In the genomic region with DNA sequence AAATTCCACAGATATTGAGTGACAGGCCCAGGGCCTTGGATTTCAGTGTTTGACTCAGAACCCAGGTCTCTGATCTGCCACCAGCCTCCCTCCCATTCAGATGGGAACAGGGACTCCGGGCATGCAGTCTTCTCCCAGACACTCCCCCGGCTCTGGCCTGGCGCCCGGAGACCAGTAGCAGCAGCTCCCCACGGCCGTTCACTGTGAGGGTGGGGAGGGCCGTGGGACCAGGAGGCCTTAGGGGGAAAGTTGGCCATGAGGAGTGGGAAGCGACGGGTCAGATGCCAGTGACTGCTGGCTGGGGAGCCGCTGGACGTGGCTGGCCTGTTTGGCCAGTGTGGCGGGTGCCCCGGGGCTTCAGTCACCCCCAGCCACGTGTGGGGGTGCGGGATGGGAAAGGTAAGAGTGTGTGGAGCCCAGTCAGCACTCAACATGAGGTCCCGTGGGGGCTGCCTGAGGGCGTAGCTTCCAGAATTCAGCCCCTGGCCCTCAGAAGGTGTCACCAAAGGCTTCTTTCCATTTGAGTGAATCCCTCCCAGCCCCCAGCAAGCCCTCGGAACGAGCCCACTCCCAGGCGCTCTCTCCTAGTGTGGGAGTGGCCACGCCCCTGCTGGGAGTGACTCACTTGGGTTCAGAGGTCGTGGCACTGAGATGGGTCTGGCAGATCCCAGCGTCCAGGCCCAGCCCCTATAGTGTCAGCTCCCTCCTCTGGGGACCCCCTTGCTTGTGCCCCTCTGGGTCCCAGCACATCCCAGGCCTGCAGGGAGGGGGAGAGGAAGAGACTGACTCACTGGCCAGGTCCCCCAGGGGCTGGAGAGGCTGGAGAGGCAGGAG, we compare ENCODE assay signal across 8 cellular contexts.
DNase-seq lines count a peak whose midpoint lies in the region; ATAC-seq and TF ChIP-seq lines count a peak whose summit lies in the region.

No MANE protein-coding gene starts in this region.

- no peak for TF ChIP-seq CTCF in activated CD8-positive, alpha-beta T cell treated with anti-CD3 and anti-CD28 coated beads for 36 hours (IDR thresholded peaks at IDR 0.05)
- TF ChIP-seq CTCF in epithelial cell of proximal tubule (conservative IDR thresholded peaks at IDR 0.05; ENCODE audit: low read depth, low read length) = no peak
- TF ChIP-seq CTCF in suprapubic skin (IDR thresholded peaks at IDR 0.05) = no peak

- POLR2A ChIA-PET in activated CD8-positive, alpha-beta T cell treated with anti-CD3 and anti-CD28 coated beads for 36 hours (lab: Charles Lee) = interaction anchor here (0.8 to 16.3 kb wide), 15 partner anchors 10 to 715 kb away, joined by 3 to 410 read pairs (median 4); a partner anchor contains a TSS

- intact Hi-C loops in Right ventricle myocardium inferior (cut with DNase I) (loop anchor here (2.0 kb wide), 1 partner anchor 23 kb away; no protein-coding TSS in a partner anchor), cardiac septum (cut with DNase I) (no loop called here)
- intact Hi-C loops in activated CD8-positive, alpha-beta T cell treated with anti-CD3 and anti-CD28 coated beads for 36 hours (cut with micrococcal nuclease) = loop anchor here (5.0 kb wide), 1 partner anchor 48 kb away; no protein-coding TSS in a partner anchor

- peak overlapping the region; percentile 84 for H3K4me3 Mint-ChIP-seq in activated CD8-positive, alpha-beta T cell treated with anti-CD3 and anti-CD28 coated beads for 36 hours

- H3K4me1 ChIP-seq in muscle layer of duodenum (ENCODE audit: control insufficient read depth in 1 of 2, insufficient read depth in 2 of 2, low read length in 2 of 2) (peaks cover 45 to 68% of the 10 kb centered on the region in 2 donors), suprapubic skin (peaks cover 82% of the 10 kb centered on the region)

- H3K27me3 ChIP-seq in muscle layer of duodenum (ENCODE audit: low read depth, low read length) (no peaks in the 10 kb centered on the region), suprapubic skin (no peaks in the 10 kb centered on the region)

- no peak for TF ChIP-seq POLR2A in suprapubic skin (IDR thresholded peaks at IDR 0.05)

- peak; percentile 44 for ATAC-seq in Right ventricle myocardium inferior
- ATAC-seq in activated CD8-positive, alpha-beta T cell treated with anti-CD3 and anti-CD28 coated beads for 36 hours = peak; percentile 37
- no peak for ATAC-seq in HG03432 (IDR thresholded peaks at IDR 0.05; ENCODE audit: unreplicated experiment)

- peaks cover 43% of the 10 kb centered on the region for H3K4me1 Mint-ChIP-seq in activated CD8-positive, alpha-beta T cell treated with anti-CD3 and anti-CD28 coated beads for 36 hours (ENCODE audit: low read depth)

- no peaks in the 10 kb centered on the region for H3K9me3 Mint-ChIP-seq in activated CD8-positive, alpha-beta T cell treated with anti-CD3 and anti-CD28 coated beads for 36 hours

- no peaks in the 10 kb centered on the region for H3K27me3 Mint-ChIP-seq in activated CD8-positive, alpha-beta T cell treated with anti-CD3 and anti-CD28 coated beads for 36 hours

- peak overlapping the region; percentile 96 for H3K27ac Mint-ChIP-seq in activated CD8-positive, alpha-beta T cell treated with anti-CD3 and anti-CD28 coated beads for 36 hours

- H3K4me3 ChIP-seq in epithelial cell of proximal tubule (ENCODE audit: low read depth, low read length) (peak overlapping the region; percentile 58), muscle layer of duodenum (ENCODE audit: low read depth in 1 of 2, low read length in 2 of 2) (peak overlapping the region; percentile 69 to 74), suprapubic skin (peak overlapping the region; percentile 58)

- H3K9me3 ChIP-seq in muscle layer of duodenum (ENCODE audit: control insufficient read depth in 1 of 2, low read length in 2 of 2) (no peaks in the 10 kb centered on the region), suprapubic skin (no peaks in the 10 kb centered on the region)

- no peak for TF ChIP-seq EP300 in suprapubic skin (IDR thresholded peaks at IDR 0.05)

- H3K36me3 Mint-ChIP-seq in activated CD8-positive, alpha-beta T cell treated with anti-CD3 and anti-CD28 coated beads for 36 hours (ENCODE audit: low read depth) = peaks cover 74% of the 10 kb centered on the region

- peak overlapping the region; percentile 91 for H3K27ac ChIP-seq in muscle layer of duodenum (ENCODE audit: low read length)
- peak overlapping the region; percentile 92 for H3K27ac ChIP-seq in suprapubic skin

- DNase-seq in Right ventricle myocardium inferior (ENCODE audit: missing footprints) (peak; percentile 93), cardiac septum (ENCODE audit: low spot score) (no peak), epithelial cell of proximal tubule (ENCODE audit: low read depth) (no peak), suprapubic skin (ENCODE audit: low spot score in 2 of 2) (peak in 1 of 2 donors; percentile 84), HPDE6-E6E7 (ENCODE audit: extremely low spot score) (no peak)
- DNase-seq in activated CD8-positive, alpha-beta T cell treated with anti-CD3 and anti-CD28 coated beads for 36 hours = peak; percentile 86

- 22% methylated on average over 9 of the region's 23 CpGs for WGBS in suprapubic skin

- CTCF ChIA-PET in activated CD8-positive, alpha-beta T cell treated with anti-CD3 and anti-CD28 coated beads for 36 hours (lab: Charles Lee) = interaction anchor here (1.1 to 8.1 kb wide), 9 partner anchors 9 to 50 kb away, joined by 3 to 70 read pairs (median 6); no protein-coding TSS in a partner anchor

- no peaks in the 10 kb centered on the region for H3K36me3 ChIP-seq in muscle layer of duodenum (ENCODE audit: control insufficient read depth in 1 of 2, insufficient read depth in 2 of 2, low read length in 2 of 2)
- no peaks in the 10 kb centered on the region for H3K36me3 ChIP-seq in suprapubic skin

Comparison
In these comparisons a context has a peak if more than half of its experiments do, and no peak if none do; other contexts are left out.
1. DNase-seq: peak in Right ventricle myocardium inferior (single experiment) and activated CD8-positive, alpha-beta T cell treated with anti-CD3 and anti-CD28 coated beads for 36 hours (single experiment); none in cardiac septum (single experiment), epithelial cell of proximal tubule (single experiment) and HPDE6-E6E7 (single experiment).
2. Peak in every context shown above with its lines, with median percentiles within 50 percentile points of each other: H3K4me3 ChIP-seq.